29 cellular contexts compared by ENCODE assay signal in the genomic region with DNA sequence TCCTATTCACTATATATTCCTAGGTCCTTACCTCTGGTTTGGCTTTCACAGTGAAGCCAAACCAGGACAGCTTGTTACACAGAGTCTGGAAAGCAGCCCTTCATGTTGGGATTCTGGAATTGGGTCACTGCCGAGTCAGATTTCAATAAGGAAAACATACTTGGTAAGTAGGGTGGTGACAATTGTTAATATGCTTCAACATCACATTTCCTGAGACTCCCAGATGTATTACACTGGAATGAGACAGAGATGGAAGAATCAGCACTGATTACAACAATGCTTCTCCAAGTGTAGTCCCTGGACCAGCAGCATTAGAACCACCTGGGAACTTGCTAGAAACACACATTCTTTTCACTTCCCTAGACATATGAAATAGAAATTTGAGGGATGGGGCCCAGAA.
"Had no signal": no experiment of that assay in that cellular context is flagged by ENCODE, and none has a peak within 500 bp of the region (broad histone marks: within the 10 kb centered on the region; RNA-seq: fewer than 3 reads in every experiment).

No MANE protein-coding gene starts in this region.

- DNase-seq: activated CD4-positive, alpha-beta T cell treated with anti-CD3 and anti-CD28 coated beads for 4 hours; activated CD4-positive, alpha-beta T cell treated with anti-CD3 and anti-CD28 coated beads, Interleukin-2, amount 50 U/mL, for 48 hours; activated CD8-positive, alpha-beta memory T cell treated with anti-CD3 and anti-CD28 coated beads for 24 hours; activated effector memory CD4-positive, alpha-beta T cell treated with Interleukin-2 at 50 U/mL for 16 hours; activated naive CD4-positive, alpha-beta T cell treated with Interleukin-2 at 50 U/mL for 16 hours; anterior cingulate cortex; dermis blood vessel endothelial cell; effector CD4-positive, alpha-beta T cell; heart left ventricle; kidney glomerular epithelial cell; left lung; midbrain; naive thymus-derived CD8-positive, alpha-beta T cell; nucleus accumbens; pancreas; retina; stimulated activated CD4-positive, alpha-beta T cell treated with anti-CD3 and anti-CD28 coated beads, Interleukin-1b, Interleukin-23, amount 100 ng/mL, for 48 hours; stimulated activated CD4-positive, alpha-beta T cell treated with anti-CD3 and anti-CD28 coated beads, Interleukin-4, amount 100 ng/mL, for 4 hours; stimulated activated CD8-positive, alpha-beta memory T cell treated with anti-CD3 and anti-CD28 coated beads, Interleukin-4, amount 100 ng/mL, for 48 hours; stimulated activated naive CD8-positive, alpha-beta T cell treated with anti-CD3 and anti-CD28 coated beads, Interleukin-15, amount 100 ng/mL, for 72 hours; T-helper 1 cell; tibial artery; upper lobe of right lung had no signal

- ATAC-seq: left lung; naive thymus-derived CD8-positive, alpha-beta T cell; pancreas; stimulated activated memory B cell treated with anti-CD40 and anti-IgM and Interleukin-4, amounts not matched to agents 10 μg/mL and 1 μg/mL and 100 μg/mL, for 72 hours; stimulated activated naive CD8-positive, alpha-beta T cell treated with anti-CD3 and anti-CD28 coated beads, Interleukin-15, amount 100 ng/mL, for 72 hours; upper lobe of right lung had no signal

- H3K4me1 ChIP-seq: left lung, prostate gland, suprapubic skin, upper lobe of right lung had no signal

- H3K27me3 ChIP-seq: esophagus muscularis mucosa, heart left ventricle, left lung, pancreas, suprapubic skin, tibial artery, upper lobe of right lung had no signal

- H3K9me3 ChIP-seq: esophagus muscularis mucosa, heart left ventricle, left lung, pancreas, prostate gland, suprapubic skin, tibial artery, upper lobe of right lung had no signal

- H3K4me3 ChIP-seq: esophagus muscularis mucosa, heart left ventricle, left lung, pancreas, prostate gland, smooth muscle cell, suprapubic skin, tibial artery, upper lobe of right lung had no signal

- H3K4me2 ChIP-seq: smooth muscle cell had no signal

- H3K27ac ChIP-seq: esophagus muscularis mucosa, heart left ventricle, left lung, pancreas, prostate gland, suprapubic skin, tibial artery, upper lobe of right lung, VCaP had no signal

- H3K36me3 ChIP-seq: esophagus muscularis mucosa, heart left ventricle, left lung, pancreas, prostate gland, suprapubic skin, tibial artery, upper lobe of right lung had no signal
